Comparison of ENCODE assay signal across 23 cellular contexts in the genomic region with DNA sequence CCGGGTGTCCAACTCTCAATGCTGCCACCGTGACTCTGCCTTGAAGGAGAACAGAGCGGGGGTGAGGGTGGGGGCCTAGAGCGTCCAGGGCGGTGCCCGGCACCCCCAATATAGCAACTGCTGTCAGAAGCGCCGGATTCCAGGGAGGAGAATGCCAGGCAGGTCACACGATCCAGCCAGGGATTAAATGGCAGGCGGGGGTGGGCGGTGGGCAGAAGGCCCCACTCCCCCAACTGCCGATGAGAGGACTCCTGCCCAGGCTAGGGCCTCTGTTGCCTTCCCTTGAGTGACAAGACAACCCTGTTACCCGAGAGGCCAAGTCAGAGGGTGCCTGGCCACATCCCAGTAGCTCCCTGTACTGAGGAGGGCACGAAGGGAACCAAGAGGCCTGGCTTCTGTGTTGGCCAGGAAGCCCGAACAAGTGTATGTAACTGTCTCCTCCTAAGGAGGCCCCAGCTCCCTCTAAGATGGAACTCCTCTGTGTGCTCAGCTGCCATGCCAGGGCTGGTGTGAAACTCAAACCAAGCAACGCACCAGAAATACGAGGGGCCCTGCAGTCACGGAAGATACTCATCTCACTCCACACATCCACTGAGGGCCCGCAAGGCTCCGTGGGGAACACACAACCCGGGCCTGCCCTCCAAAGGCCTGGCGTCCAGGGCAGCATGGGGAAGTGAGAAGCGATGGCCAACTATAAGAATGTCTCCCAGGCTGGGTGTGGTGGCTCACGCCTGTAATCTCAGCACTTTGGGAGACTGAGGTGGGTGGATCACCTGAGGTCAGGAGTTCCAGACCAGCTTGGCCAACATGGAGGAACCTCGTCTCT. TPM values are rescaled to one million over a fixed set of nuclear protein-coding genes. Genes with fewer than 3 reads are reported as not detected.
DNase-seq lines count a peak whose midpoint lies in the region; ATAC-seq, FAIRE-seq and TF ChIP-seq lines count a peak whose summit lies in the region.
"Had no signal": no experiment of that assay in that cellular context is flagged by ENCODE, and none has a peak within 500 bp of the region (broad histone marks: within the 10 kb centered on the region; RNA-seq: fewer than 3 reads in every experiment).

No MANE protein-coding gene starts in this region.

- H3K4me1 ChIP-seq in BLaER1 treated with 17β-estradiol and CSF1 and Interleukin-3, amounts not matched to agents 10 nM and 100 nM: peaks cover 42 to 70% (median 56%) of the 10 kb centered on the region in 10 experiments
- H3K4me1 ChIP-seq in K562 (replicated peaks in 1 of 2; ENCODE audit: control insufficient read depth in 2 of 2, insufficient read depth in 2 of 2, low read length in 2 of 2) (peaks cover 7 to 47% of the 10 kb centered on the region in 2 experiments), right cardiac atrium (ENCODE audit: control insufficient read depth, insufficient read depth, low read length) (no peaks in the 10 kb centered on the region), rectal smooth muscle tissue (ENCODE audit: control insufficient read depth, insufficient read depth, low read length) (peaks cover 18% of the 10 kb centered on the region)

- H3K9me1 ChIP-seq in K562 (ENCODE audit: control insufficient read depth, insufficient read depth, low read length): no peaks in the 10 kb centered on the region

- in situ Hi-C loops in K562 (cut with MboI): no loop called here

- H3K4me2 ChIP-seq in BLaER1 treated with 17β-estradiol and CSF1 and Interleukin-3, amounts not matched to agents 10 nM and 100 nM: peak overlapping the region; percentile 80 to 100 (median 97)
- H3K4me2 ChIP-seq in K562 (ENCODE audit: insufficient read depth, low read length): no peak overlapping the region

- H3K4me1 Mint-ChIP-seq in activated T-cell treated with anti-CD3 and anti-CD28 coated beads, Interleukin-2, amount 50 U/mL, for 24 hours (ENCODE audit: low read depth): peaks cover 16% of the 10 kb centered on the region

- H3K9ac ChIP-seq in BLaER1 treated with 17β-estradiol and CSF1 and Interleukin-3, amounts not matched to agents 10 nM and 100 nM: peak overlapping the region in 9 of 11 experiments; percentile 42 to 91 (median 85); a peak in 12 of 22 replicates
- H3K9ac ChIP-seq in K562 (ENCODE audit: insufficient read depth in 1 of 2, low read depth in 2 of 2, low read length in 2 of 2) (no peak overlapping the region; a peak in 2 of 4 replicates), rectal smooth muscle tissue (ENCODE audit: low read length) (no peak overlapping the region)

- TF ChIP-seq POLR2A in K562 (conservative IDR thresholded peaks at IDR 0.05): no peak

- no peak for FAIRE-seq in K562 (lab: Jason Lieb, UNC)
- FAIRE-seq: GM18507, RCC 7860 had no signal

- H3K79me2 ChIP-seq in K562 (ENCODE audit: control insufficient read depth, insufficient read depth, low read length): no peaks in the 10 kb centered on the region

- H4K20me1 ChIP-seq in BLaER1 treated with 17β-estradiol and CSF1 and Interleukin-3, amounts not matched to agents 10 nM and 100 nM: peaks cover 0 to 22% (median 0%) of the 10 kb centered on the region in 11 experiments; a peak in 7 of 22 replicates
- H4K20me1 ChIP-seq in K562 (replicated peaks; ENCODE audit: control insufficient read depth, insufficient read depth, low read length): no peaks in the 10 kb centered on the region

- no peak for TF ChIP-seq EP300 in K562 (IDR thresholded peaks at IDR 0.05; ENCODE audit: low read length)

- peaks cover 0 to 7% (median 0%) of the 10 kb centered on the region in 11 experiments; a peak in 3 of 22 replicates for H3K27me3 ChIP-seq in BLaER1 treated with 17β-estradiol and CSF1 and Interleukin-3, amounts not matched to agents 10 nM and 100 nM
- peaks cover 2 to 7% of the 10 kb centered on the region in 2 experiments; a peak in 2 of 5 replicates for H3K27me3 ChIP-seq in K562 (ENCODE audit: control insufficient read depth in 2 of 2, insufficient read depth in 2 of 2, low read length in 2 of 2)
- H3K27me3 ChIP-seq in right cardiac atrium (ENCODE audit: control insufficient read depth, insufficient read depth): no peaks in the 10 kb centered on the region
- peaks cover 5% of the 10 kb centered on the region for H3K27me3 ChIP-seq in rectal smooth muscle tissue (ENCODE audit: control insufficient read depth, insufficient read depth, low read length)

- peaks cover 0 to 34% (median 22%) of the 10 kb centered on the region in 11 experiments; a peak in 14 of 22 replicates for H3K36me3 ChIP-seq in BLaER1 treated with 17β-estradiol and CSF1 and Interleukin-3, amounts not matched to agents 10 nM and 100 nM
- H3K36me3 ChIP-seq in K562 (ENCODE audit: control insufficient read depth, insufficient read depth, low read length) (peaks cover 8% of the 10 kb centered on the region; the same call in 2 of the 3 replicates), rectal smooth muscle tissue (ENCODE audit: control insufficient read depth, insufficient read depth, low read length) (peaks cover 3% of the 10 kb centered on the region)

- H3K27ac ChIP-seq in BLaER1 treated with 17β-estradiol and CSF1 and Interleukin-3, amounts not matched to agents 10 nM and 100 nM: peak overlapping the region in 9 of 11 experiments; percentile 57 to 84 (median 81); a peak in 14 of 22 replicates
- H3K27ac ChIP-seq in K562 (ENCODE audit: extremely low read depth, low read depth, low read length) (no peak overlapping the region), right cardiac atrium (ENCODE audit: low read length) (peak overlapping the region; percentile 97), rectal smooth muscle tissue (ENCODE audit: low read depth, low read length) (peak overlapping the region; percentile 84)

- 83% methylated on average over 21 of the region's 25 CpGs for WGBS in K562 (ENCODE audit: insufficient coverage, low coverage, missing lambda C conversion rate)
- WGBS in right cardiac atrium: 75% methylated on average over 25 of the region's 25 CpGs

- no peak for ATAC-seq in K562
- peak; percentile 7 to 21 for ATAC-seq in right cardiac atrium
- ATAC-seq in GM21360 (IDR thresholded peaks at IDR 0.05; ENCODE audit: unreplicated experiment): no peak
- ATAC-seq: activated CD8-positive, alpha-beta T cell treated with anti-CD3 and anti-CD28 coated beads, Interleukin-2, amount 10 ng/mL, durations not matched to agents 7 days and 5 days; effector memory CD8-positive, alpha-beta T cell had no signal

- H3K36me3 Mint-ChIP-seq in activated T-cell treated with anti-CD3 and anti-CD28 coated beads, Interleukin-2, amount 50 U/mL, for 24 hours (ENCODE audit: low read depth): no peaks in the 10 kb centered on the region
- H3K36me3 Mint-ChIP-seq: CD14-positive monocyte, immature natural killer cell had no signal

- 0 out of 20 replicates have a peak overlapping the region, but pooled peaks of 1 of the 10 experiments have one; percentile 1 for H3K4me3 ChIP-seq in BLaER1 treated with 17β-estradiol and CSF1 and Interleukin-3, amounts not matched to agents 10 nM and 100 nM
- H3K4me3 ChIP-seq in K562 (no peak overlapping the region), right cardiac atrium (ENCODE audit: low read length) (no peak overlapping the region), rectal smooth muscle tissue (ENCODE audit: low read length) (no peak overlapping the region), foreskin fibroblast (ENCODE audit: low read depth in 1 of 2, low read length in 2 of 2) (no peak overlapping the region)

- peaks cover 30% of the 10 kb centered on the region for H3K27me3 Mint-ChIP-seq in activated T-cell treated with anti-CD3 and anti-CD28 coated beads, Interleukin-2, amount 50 U/mL, for 24 hours

- BruUV-seq in K562 (replicated peaks; lab: Mats Ljungman, UMichigan): no TSS peak

- no peaks in the 10 kb centered on the region for H3K9me3 Mint-ChIP-seq in activated T-cell treated with anti-CD3 and anti-CD28 coated beads, Interleukin-2, amount 50 U/mL, for 24 hours
- H3K9me3 Mint-ChIP-seq: activated B cell treated with CpG ODN at 0.5 μM for 24 hours; effector memory CD8-positive, alpha-beta T cell; HFFc6; immature natural killer cell had no signal

- no peak for DNase-seq in K562 (ENCODE audit: extremely low read depth in 1 of 4, low spot score in 3 of 4)
- no peak for DNase-seq in right cardiac atrium
- no peak for DNase-seq in foreskin fibroblast
- DNase-seq in NCI-H2081 (lab: John Stamatoyannopoulos, UW): no peak
- no peak for DNase-seq in activated T-cell treated with anti-CD3 and anti-CD28 coated beads, Interleukin-2, amount 50 U/mL, for 24 hours
- DNase-seq: ACHN; activated B cell treated with CpG ODN at 0.5 μM for 24 hours; activated CD8-positive, alpha-beta T cell treated with anti-CD3 and anti-CD28 coated beads, Interleukin-2, amount 10 ng/mL, durations not matched to agents 7 days and 5 days; activated naive CD4-positive, alpha-beta T cell treated with anti-CD3 and anti-CD28 coated beads, Interleukin-2, amount 50 U/mL, for 16 hours; activated T-cell treated with anti-CD3 and anti-CD28 coated beads, Interleukin-2, amount 50 U/mL, for 48 hours; effector memory CD8-positive, alpha-beta T cell; HFFc6; immature natural killer cell; NCI-H1092; NCI-H2029; NCI-H446; T1000 had no signal

- POLR2A ChIA-PET in K562 (lab: Yijun Ruan, JAX): interaction anchor here (0.6 to 2.0 kb wide), 5 partner anchors 11 to 307 kb away, joined by 3 to 7 read pairs (median 3); a partner anchor contains a TSS

- no peak overlapping the region for H3K4me3 Mint-ChIP-seq in activated T-cell treated with anti-CD3 and anti-CD28 coated beads, Interleukin-2, amount 50 U/mL, for 24 hours
- H3K4me3 Mint-ChIP-seq: activated B cell treated with CpG ODN at 0.5 μM for 24 hours; activated CD8-positive, alpha-beta T cell treated with anti-CD3 and anti-CD28 coated beads, Interleukin-2, amount 10 ng/mL, durations not matched to agents 7 days and 5 days; effector memory CD8-positive, alpha-beta T cell; HFFc6 had no signal

- intact Hi-C loops in K562 (cut with micrococcal nuclease) (no loop called here), right cardiac atrium (cut with DNase I) (loop anchor here in 2 of 4 donors (5.0 to 10.0 kb wide), 2 partner anchors 74 to 172 kb away; a partner anchor contains a TSS)

- TF ChIP-seq RAD21 in K562 (CRISPR knock-in tag; conservative IDR thresholded peaks at IDR 0.05 in 1 of 2, IDR thresholded peaks at IDR 0.05 in 1 of 2): no peak

- H3K9me3 ChIP-seq in BLaER1 treated with 17β-estradiol and CSF1 and Interleukin-3, amounts not matched to agents 10 nM and 100 nM (replicated peaks in 1 of 11): no peaks in the 10 kb centered on the region
- H3K9me3 ChIP-seq in K562 (replicated peaks; ENCODE audit: control insufficient read depth, insufficient read depth, low read depth, low read length) (no peaks in the 10 kb centered on the region), right cardiac atrium (ENCODE audit: control insufficient read depth, low read length) (no peaks in the 10 kb centered on the region)

- no peak overlapping the region for H2AFZ ChIP-seq in K562 (ENCODE audit: low read depth, low read length)

- CTCF ChIA-PET in K562 (lab: Yijun Ruan, JAX; ENCODE audit: low intra/inter-chr PET ratio): no interaction called here

- TF ChIP-seq CTCF in K562 (IDR thresholded peaks at IDR 0.05 in 2 of 3, conservative IDR thresholded peaks at IDR 0.05 in 1 of 3; ENCODE audit: insufficient read depth in 2 of 3, low read depth in 1 of 3, low read length in 3 of 3) (no peak), foreskin fibroblast (IDR thresholded peaks at IDR 0.05; ENCODE audit: low read depth, low read length) (no peak)

- H3K27ac Mint-ChIP-seq in activated T-cell treated with anti-CD3 and anti-CD28 coated beads, Interleukin-2, amount 50 U/mL, for 24 hours: no peak overlapping the region
- H3K27ac Mint-ChIP-seq: activated B cell treated with CpG ODN at 0.5 μM for 24 hours; activated CD8-positive, alpha-beta T cell treated with anti-CD3 and anti-CD28 coated beads, Interleukin-2, amount 10 ng/mL, durations not matched to agents 7 days and 5 days; effector memory CD8-positive, alpha-beta T cell; HFFc6; immature natural killer cell had no signal

RNA-seq across cellular contexts. Expression of a gene that starts 3.0 kb away (rescaled TPM):
- total RNA-seq in K562 (2011; cell fraction: chromatin; rRNA removed; ENCODE audit: low replicate concordance): 3.9 and 14.6 TPM in 2 replicates
- total RNA-seq in K562 (2011; cell fraction: nucleolus; rRNA removed): 11.6 and 12.7 TPM in 2 replicates
- total RNA-seq in K562 (2011; cell fraction: nucleoplasm; rRNA removed): 6.0 and 7.3 TPM in 2 replicates
- total RNA-seq in K562 (2014; rRNA removed) (15.5 and 18.8 TPM in 2 replicates), K562 (2014; rRNA removed; fragmentation: Illumina TruSeq; extraction: Trizol) (1.5 and 3.5 TPM in 2 replicates), K562 (2015; rRNA removed; fragmentation: Illumina TruSeq; extraction: Trizol) (8.8 and 9.6 TPM in 2 replicates), K562 (2021) (13.8 and 18.1 TPM in 2 replicates), right cardiac atrium (100 to 1,000 TPM; 110 to 156 (median 123) TPM)
- polyA plus RNA-seq in K562 (2011; rRNA removed) (6.8 and 7.1 TPM in 2 replicates), K562 (2014; fragmentation: Illumina TruSeq; extraction: Trizol) (7.1 and 9.8 TPM in 2 replicates), K562 (2014; fragmentation: Nextera tagmentation; extraction: Ambion mirVana) (under 1 TPM; 0.13 to 0.17 TPM), K562 (2014; rRNA removed) (14.5 and 15.0 TPM in 2 replicates), right cardiac atrium (137 TPM)
- 6.5 and 12.3 TPM in 2 replicates for polyA plus RNA-seq in K562 (2011; cell fraction: cytosol; rRNA removed)
- polyA plus RNA-seq in K562 (2011; cell fraction: nucleus; rRNA removed): 6.2 and 9.6 TPM in 2 replicates
- 7.3 and 10.4 TPM in 2 replicates for polyA plus RNA-seq in K562 (2012)
- 1.9 and 3.0 TPM in 2 replicates for polyA minus RNA-seq in K562 (2011; rRNA and poly(A)+ RNA removed)
- polyA minus RNA-seq in K562 (2011; cell fraction: cytosol; rRNA and poly(A)+ RNA removed): 8.0 and 17.4 TPM in 2 replicates
- 4.7 and 5.0 TPM in 2 replicates for polyA minus RNA-seq in K562 (2011; cell fraction: nucleus; rRNA and poly(A)+ RNA removed)
- polyA plus RNA-seq: CD14-positive monocyte had no signal

RNA-seq across cellular contexts. Expression of a gene that starts 6.6 kb away (rescaled TPM):
- 359 and 833 TPM in 2 replicates for total RNA-seq in K562 (2011; cell fraction: chromatin; rRNA removed; ENCODE audit: low replicate concordance)
- 445 and 463 TPM in 2 replicates for total RNA-seq in K562 (2011; cell fraction: nucleolus; rRNA removed)
- total RNA-seq in K562 (2011; cell fraction: nucleoplasm; rRNA removed): 399 and 402 TPM in 2 replicates
- 97.6 and 107 TPM in 2 replicates for total RNA-seq in K562 (2014; rRNA removed)
- 65.0 and 78.6 TPM in 2 replicates for total RNA-seq in K562 (2014; rRNA removed; fragmentation: Illumina TruSeq; extraction: Trizol)
- total RNA-seq in K562 (2015; rRNA removed; fragmentation: Illumina TruSeq; extraction: Trizol): 78.4 and 83.2 TPM in 2 replicates
- total RNA-seq in K562 (2021): 93.4 and 102 TPM in 2 replicates
- 96.3 and 120 TPM in 2 replicates for polyA plus RNA-seq in K562 (2011; rRNA removed)
- polyA plus RNA-seq in K562 (2011; cell fraction: cytosol; rRNA removed): 199 and 200 TPM in 2 replicates
- 212 and 227 TPM in 2 replicates for polyA plus RNA-seq in K562 (2011; cell fraction: nucleus; rRNA removed)
- 69.1 and 93.2 TPM in 2 replicates for polyA plus RNA-seq in K562 (2012)
- 122 and 140 TPM in 2 replicates for polyA plus RNA-seq in K562 (2014; fragmentation: Illumina TruSeq; extraction: Trizol)
- polyA plus RNA-seq in K562 (2014; fragmentation: Nextera tagmentation; extraction: Ambion mirVana): 10 to 100 TPM; 29.1 to 42.1 TPM
- 90.1 and 90.8 TPM in 2 replicates for polyA plus RNA-seq in K562 (2014; rRNA removed)
- 112 and 121 TPM in 2 replicates for polyA minus RNA-seq in K562 (2011; rRNA and poly(A)+ RNA removed)
- 55.3 and 58.2 TPM in 2 replicates for polyA minus RNA-seq in K562 (2011; cell fraction: cytosol; rRNA and poly(A)+ RNA removed)
- polyA minus RNA-seq in K562 (2011; cell fraction: nucleus; rRNA and poly(A)+ RNA removed): 104 and 166 TPM in 2 replicates
- total RNA-seq in right cardiac atrium: 10 to 100 TPM; 43.8 to 67.4 (median 56.5) TPM
- polyA plus RNA-seq in right cardiac atrium: 39.8 TPM

RNA-seq across cellular contexts. Expression of a gene that starts 31.5 kb away (rescaled TPM):
- total RNA-seq in K562 (2011; cell fraction: chromatin; rRNA removed; ENCODE audit: low replicate concordance): 56.3 and 66.6 TPM in 2 replicates
- 38.7 TPM in 2 replicates for total RNA-seq in K562 (2011; cell fraction: nucleolus; rRNA removed)
- total RNA-seq in K562 (2011; cell fraction: nucleoplasm; rRNA removed): 45.0 and 46.9 TPM in 2 replicates
- 12.7 and 13.3 TPM in 2 replicates for total RNA-seq in K562 (2014; rRNA removed)
- total RNA-seq in K562 (2014; rRNA removed; fragmentation: Illumina TruSeq; extraction: Trizol): 8.7 and 9.0 TPM in 2 replicates
- total RNA-seq in K562 (2015; rRNA removed; fragmentation: Illumina TruSeq; extraction: Trizol): 10.1 and 10.9 TPM in 2 replicates
- 9.0 and 10.5 TPM in 2 replicates for total RNA-seq in K562 (2021)
- 17.1 and 17.5 TPM in 2 replicates for polyA plus RNA-seq in K562 (2011; rRNA removed)
- polyA plus RNA-seq in K562 (2011; cell fraction: cytosol; rRNA removed): 12.9 and 16.0 TPM in 2 replicates
- 54.5 and 57.5 TPM in 2 replicates for polyA plus RNA-seq in K562 (2011; cell fraction: nucleus; rRNA removed)
- polyA plus RNA-seq in K562 (2012): 11.5 and 20.9 TPM in 2 replicates
- 10.1 and 10.4 TPM in 2 replicates for polyA plus RNA-seq in K562 (2014; fragmentation: Illumina TruSeq; extraction: Trizol)
- 10 to 100 TPM in 1 of 2 experiments, 1 to 10 TPM in 1; 9.0 to 10.3 TPM for polyA plus RNA-seq in K562 (2014; fragmentation: Nextera tagmentation; extraction: Ambion mirVana)
- 12.0 and 18.6 TPM in 2 replicates for polyA plus RNA-seq in K562 (2014; rRNA removed)
- polyA minus RNA-seq in K562 (2011; rRNA and poly(A)+ RNA removed): 12.9 and 16.8 TPM in 2 replicates
- polyA minus RNA-seq in K562 (2011; cell fraction: cytosol; rRNA and poly(A)+ RNA removed): 5.5 and 8.0 TPM in 2 replicates
- 17.4 and 23.8 TPM in 2 replicates for polyA minus RNA-seq in K562 (2011; cell fraction: nucleus; rRNA and poly(A)+ RNA removed)
- 10 to 100 TPM in 3 of 4 donors, 1 to 10 TPM in 1; 9.2 to 12.4 (median 11.8) TPM for total RNA-seq in right cardiac atrium
- 10.5 TPM for polyA plus RNA-seq in right cardiac atrium

Comparison
In these comparisons a context has a peak if more than half of its experiments do, and no peak if none do; other contexts are left out.
1. H3K9ac ChIP-seq: peak in BLaER1 treated with 17β-estradiol and CSF1 and Interleukin-3, amounts not matched to agents 10 nM and 100 nM (9 of 11); none in K562 (0 of 2) and rectal smooth muscle tissue (single experiment).
2. ATAC-seq: peak in right cardiac atrium (2 of 2); none in K562 (single experiment) and GM21360 (single experiment).
3. RNA of a gene that starts 3.0 kb away (total RNA-seq): 110 to 156 TPM in right cardiac atrium; 1.5 to 18.8 TPM in K562; every median in the first group is over 4 times any median in the second.